ENCODE assay signal across 8 cellular contexts in the genomic region with DNA sequence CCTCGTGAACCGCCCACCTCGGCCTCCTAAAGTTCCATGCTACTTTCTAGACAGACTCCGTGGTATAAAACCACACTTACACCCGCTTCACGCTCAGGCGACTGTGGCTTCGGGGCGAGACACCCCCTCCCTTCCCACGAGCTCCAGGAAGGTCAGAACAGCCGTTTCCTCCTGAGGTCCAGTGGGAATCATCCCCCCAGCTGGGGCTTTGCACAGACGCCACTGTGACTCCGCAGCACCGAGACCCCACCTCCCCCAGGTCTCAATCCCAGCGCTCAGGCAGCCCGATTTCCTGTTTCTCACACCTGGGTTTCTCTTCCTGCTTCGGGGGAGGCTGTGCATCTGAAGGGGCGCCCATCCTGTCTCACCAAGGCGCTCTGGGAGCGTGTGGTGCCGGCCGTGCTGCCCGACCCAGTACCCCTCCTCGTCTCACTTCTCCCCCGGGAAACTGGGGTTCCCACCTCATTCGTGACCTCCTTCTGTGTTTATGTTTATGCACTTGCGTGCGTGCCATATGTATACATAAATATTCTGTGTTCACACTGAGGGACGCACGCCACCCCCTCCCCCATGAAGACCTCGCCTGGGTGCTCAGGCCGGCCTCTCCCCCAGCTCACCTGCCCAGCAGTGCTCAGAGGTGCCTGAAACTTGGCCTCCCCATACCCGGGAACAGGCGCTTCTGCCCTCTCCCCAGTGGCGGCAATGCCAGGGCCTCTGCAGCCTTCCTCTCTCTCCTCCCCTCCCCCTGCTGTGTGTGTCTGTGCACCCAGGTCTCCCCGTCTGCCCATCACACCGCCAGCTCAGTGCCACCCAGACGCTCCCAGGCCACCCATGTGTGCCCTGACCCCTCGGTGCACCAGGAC. TPM values are rescaled to one million over a fixed set of nuclear protein-coding genes. Genes with fewer than 3 reads are reported as not detected.
DNase-seq lines count a peak whose midpoint lies in the region; ATAC-seq and TF ChIP-seq lines count a peak whose summit lies in the region.

No MANE protein-coding gene starts in this region.

- H3K27me3 ChIP-seq in HUES6 (ENCODE audit: control insufficient read depth, insufficient read depth, low read length) (no peaks in the 10 kb centered on the region), lower lobe of right lung (ENCODE audit: low read depth) (no peaks in the 10 kb centered on the region), gastroesophageal sphincter (no peaks in the 10 kb centered on the region)

- H3K4me1 ChIP-seq in HUES6 (ENCODE audit: control insufficient read depth, insufficient read depth, low read length), result peaks cover 18% of the 10 kb centered on the region
- peaks cover 8% of the 10 kb centered on the region for H3K4me1 ChIP-seq in lower lobe of right lung
- peaks cover 0 to 18% (median 8%) of the 10 kb centered on the region in 3 donors for H3K4me1 ChIP-seq in gastroesophageal sphincter

- no peak overlapping the region for H3K9ac ChIP-seq in HUES6 (ENCODE audit: low read length)

- TF ChIP-seq POLR2A in gastroesophageal sphincter (IDR thresholded peaks at IDR 0.05), result no peak

- H3K36me3 ChIP-seq in HUES6 (ENCODE audit: control insufficient read depth, insufficient read depth, low read length) (peaks cover 3% of the 10 kb centered on the region; the same call in 1 of the 2 replicates), lower lobe of right lung (peaks cover 3% of the 10 kb centered on the region), gastroesophageal sphincter (peaks cover 0 to 22% of the 10 kb centered on the region in 2 donors)

- ATAC-seq in GM19463 (IDR thresholded peaks at IDR 0.05; ENCODE audit: unreplicated experiment), result peak; percentile 53
- ATAC-seq in activated T-cell treated with anti-CD3 and anti-CD28 coated beads, Interleukin-2, amount 50 U/mL, for 4 hours, result peak; percentile 74 to 77
- peak; percentile 4 to 12 for ATAC-seq in lower lobe of right lung
- ATAC-seq in gastroesophageal sphincter, result no peak

- H3K27ac ChIP-seq in HUES6 (ENCODE audit: low read depth, low read length), result peak overlapping the region; percentile 38
- no peak overlapping the region for H3K27ac ChIP-seq in lower lobe of right lung
- H3K27ac ChIP-seq in gastroesophageal sphincter, result peak overlapping the region in 2 of 4 donors; percentile 9 to 19

- H3K4me3 Mint-ChIP-seq in activated T-cell treated with anti-CD3 and anti-CD28 coated beads, Interleukin-2, amount 50 U/mL, for 4 hours, result peak overlapping the region; percentile 84

- intact Hi-C loops in lower lobe of right lung (cut with DNase I), result no loop called here

- WGBS in gastroesophageal sphincter (ENCODE audit: low coverage in 1 of 2), 2 donors, result 74 to 90% methylated on average over 5 to 19 of the region's 39 CpGs

- no peak for TF ChIP-seq CTCF in lower lobe of right lung (IDR thresholded peaks at IDR 0.05)
- no peak for TF ChIP-seq CTCF in gastroesophageal sphincter (IDR thresholded peaks at IDR 0.05)

- H3K4me1 Mint-ChIP-seq in activated T-cell treated with anti-CD3 and anti-CD28 coated beads, Interleukin-2, amount 50 U/mL, for 4 hours (ENCODE audit: low read depth), result peaks cover 38% of the 10 kb centered on the region

- DNase-seq in AG08396 (ENCODE audit: low spot score), result peak; percentile 5
- peak; percentile 18 for DNase-seq in activated T-cell treated with anti-CD3 and anti-CD28 coated beads, Interleukin-2, amount 50 U/mL, for 4 hours
- DNase-seq in lower lobe of right lung, result peak; percentile 37
- DNase-seq in NCI-H748 treated with DMSO at 0.1 percent for 48 hours (lab: John Stamatoyannopoulos, UW), result no peak
- DNase-seq in glomerular visceral epithelial cell (ENCODE audit: extremely low spot score), result no peak

- no peaks in the 10 kb centered on the region for H3K27me3 Mint-ChIP-seq in activated T-cell treated with anti-CD3 and anti-CD28 coated beads, Interleukin-2, amount 50 U/mL, for 4 hours (ENCODE audit: low read depth)

- TF ChIP-seq EP300 in gastroesophageal sphincter (IDR thresholded peaks at IDR 0.05), result no peak

- H3K9me3 Mint-ChIP-seq in activated T-cell treated with anti-CD3 and anti-CD28 coated beads, Interleukin-2, amount 50 U/mL, for 4 hours, result no peaks in the 10 kb centered on the region

- H3K4me3 ChIP-seq in HUES6 (ENCODE audit: low read depth, low read length) (no peak overlapping the region), lower lobe of right lung (no peak overlapping the region), gastroesophageal sphincter (no peak overlapping the region)

- H3K9me3 ChIP-seq in HUES6 (ENCODE audit: control insufficient read depth, insufficient read depth, low read depth, low read length), result no peaks in the 10 kb centered on the region
- H3K9me3 ChIP-seq in lower lobe of right lung, result no peaks in the 10 kb centered on the region
- no peaks in the 10 kb centered on the region for H3K9me3 ChIP-seq in gastroesophageal sphincter

- H3K36me3 Mint-ChIP-seq in activated T-cell treated with anti-CD3 and anti-CD28 coated beads, Interleukin-2, amount 50 U/mL, for 4 hours (ENCODE audit: insufficient read depth), result peaks cover 9% of the 10 kb centered on the region

RNA-seq across cellular contexts. Expression of a gene that starts 14.6 kb away (rescaled TPM):
- total RNA-seq in activated T-cell treated with anti-CD3 and anti-CD28 coated beads, Interleukin-2, amount 50 U/mL, for 4 hours, result 10 to 100 TPM; 14.8 to 27.2 (median 20.2) TPM
- total RNA-seq in lower lobe of right lung (52.7 TPM), gastroesophageal sphincter (10 to 100 TPM; 18.7 to 56.9 (median 37.9) TPM)

RNA-seq across cellular contexts. Expression of a gene that starts 19.1 kb away (rescaled TPM):
- total RNA-seq in activated T-cell treated with anti-CD3 and anti-CD28 coated beads, Interleukin-2, amount 50 U/mL, for 4 hours, result 10 to 100 TPM; 39.2 to 45.9 (median 43.0) TPM
- total RNA-seq in lower lobe of right lung (23.0 TPM), gastroesophageal sphincter (10 to 100 TPM; 19.2 to 59.3 (median 25.4) TPM)

RNA-seq across cellular contexts. Expression of a gene that starts 46.0 kb away (rescaled TPM):
- 1 to 10 TPM in 2 of 3 donors, under 1 TPM in 1; 0.98 to 1.3 (median 1.0) TPM for total RNA-seq in activated T-cell treated with anti-CD3 and anti-CD28 coated beads, Interleukin-2, amount 50 U/mL, for 4 hours
- 27.2 TPM for total RNA-seq in lower lobe of right lung
- 10 to 100 TPM in 2 of 4 donors, 1 to 10 TPM in 2; 5.5 to 27.2 (median 9.4) TPM for total RNA-seq in gastroesophageal sphincter

RNA-seq across cellular contexts. Expression of a gene that starts 46.2 kb away (rescaled TPM):
- 100 to 1,000 TPM in 2 of 3 donors, 10 to 100 TPM in 1; 90.1 to 143 (median 126) TPM for total RNA-seq in activated T-cell treated with anti-CD3 and anti-CD28 coated beads, Interleukin-2, amount 50 U/mL, for 4 hours
- total RNA-seq in lower lobe of right lung (56.1 TPM), gastroesophageal sphincter (10 to 100 TPM; 10.8 to 53.4 (median 23.8) TPM)

Comparison
In these comparisons a context has a peak if more than half of its experiments do, and no peak if none do; other contexts are left out.
1. DNase-seq: peak in AG08396 (single experiment), activated T-cell treated with anti-CD3 and anti-CD28 coated beads, Interleukin-2, amount 50 U/mL, for 4 hours (single experiment) and lower lobe of right lung (single experiment); none in NCI-H748 treated with DMSO at 0.1 percent for 48 hours (single experiment) and glomerular visceral epithelial cell (single experiment).